ENCODE assay signal across 10 cellular contexts in genomic region chr11:26283852-26284421, GRCh38. TPM values are rescaled to one million over a fixed set of nuclear protein-coding genes. Genes with fewer than 3 reads are reported as not detected.
DNase-seq lines count a peak whose midpoint lies in the region; ATAC-seq and TF ChIP-seq lines count a peak whose summit lies in the region.
"Had no signal": no experiment of that assay in that cellular context is flagged by ENCODE, and none has a peak within 500 bp of the region (broad histone marks: within the 10 kb centered on the region; RNA-seq: fewer than 3 reads in every experiment).

No MANE protein-coding gene starts in this region.

- DNase-seq in mammary epithelial cell (no peak), naive B cell (no peak), NCI-H82 treated with DMSO at 0.1 percent for 48 hours (lab: John Stamatoyannopoulos, UW; ENCODE audit: unreplicated experiment) (no peak), uterus (no peak), NOMO-1 treated with dmso at 0.1 percent for 144 hours (lab: John Stamatoyannopoulos, UW; ENCODE audit: unreplicated experiment) (no peak), SW 1271 (lab: John Stamatoyannopoulos, UW) (no peak)

- H3K36me3 ChIP-seq in BLaER1: no peaks in the 10 kb centered on the region
- H3K36me3 ChIP-seq in HUES6 (ENCODE audit: control insufficient read depth, insufficient read depth, low read length): no peaks in the 10 kb centered on the region
- H3K36me3 ChIP-seq in mammary epithelial cell (ENCODE audit: insufficient read depth, low read length): no peaks in the 10 kb centered on the region
- H3K36me3 ChIP-seq in uterus: no peaks in the 10 kb centered on the region

- WGBS in mammary epithelial cell (ENCODE audit: low coverage, missing lambda C conversion rate): 92% methylated on average over 6 of the region's 7 CpGs

- no peak for ATAC-seq in naive B cell (ENCODE audit: low read depth in 2 of 2)
- ATAC-seq: esophagus mucosa had no signal

- no peaks in the 10 kb centered on the region for H3K9me3 Mint-ChIP-seq in naive B cell

- dilution Hi-C loops in mammary epithelial cell (cut with HindIII; ENCODE audit: low sequenced_read_pairs): no loop called here

- H3K4me2 ChIP-seq in BLaER1: peak overlapping the region; percentile 22
- H3K4me2 ChIP-seq in mammary epithelial cell (ENCODE audit: insufficient read depth, low read depth, low read length): peak overlapping the region; percentile 75

- intact Hi-C loops in mammary epithelial cell (cut with micrococcal nuclease) (no loop called here), uterus (cut with DNase I; ENCODE audit: low total_unique reads) (no loop called here)

- no peaks in the 10 kb centered on the region for H3K4me1 ChIP-seq in BLaER1
- H3K4me1 ChIP-seq in HUES6 (ENCODE audit: control insufficient read depth, insufficient read depth, low read length): peaks cover 5% of the 10 kb centered on the region; the same call in 1 of the 2 replicates
- no peaks in the 10 kb centered on the region for H3K4me1 ChIP-seq in mammary epithelial cell (ENCODE audit: insufficient read depth, low read length)
- no peaks in the 10 kb centered on the region for H3K4me1 ChIP-seq in uterus

- CTCF ChIA-PET in mammary epithelial cell (lab: Charles Lee; ENCODE audit: low non-redundant PET): no interaction called here

- peak overlapping the region; percentile 5 to 90 (median 75) for H3K4me3 Mint-ChIP-seq in naive B cell

- TF ChIP-seq POLR2A in uterus (IDR thresholded peaks at IDR 0.05): no peak

- H3K27ac ChIP-seq in BLaER1: no peak overlapping the region
- H3K27ac ChIP-seq in HUES6 (ENCODE audit: low read depth, low read length): no peak overlapping the region
- H3K27ac ChIP-seq in mammary epithelial cell (ENCODE audit: insufficient read depth, low read depth, low read length): no peak overlapping the region
- no peak overlapping the region for H3K27ac ChIP-seq in uterus
- H3K27ac ChIP-seq: skin epidermis had no signal

- H3K27me3 ChIP-seq in BLaER1 (no peaks in the 10 kb centered on the region), HUES6 (ENCODE audit: control insufficient read depth, insufficient read depth, low read length) (no peaks in the 10 kb centered on the region), mammary epithelial cell (ENCODE audit: insufficient read depth, low read length) (no peaks in the 10 kb centered on the region), uterus (no peaks in the 10 kb centered on the region)

- no peaks in the 10 kb centered on the region for H3K9me3 ChIP-seq in BLaER1
- H3K9me3 ChIP-seq in HUES6 (ENCODE audit: control insufficient read depth, insufficient read depth, low read depth, low read length): no peaks in the 10 kb centered on the region
- no peaks in the 10 kb centered on the region for H3K9me3 ChIP-seq in mammary epithelial cell (replicated peaks; ENCODE audit: insufficient read depth, low read length)
- no peaks in the 10 kb centered on the region for H3K9me3 ChIP-seq in uterus

- peak overlapping the region in 2 of 6 donors; percentile 10 to 19 for H3K27ac Mint-ChIP-seq in naive B cell

- no peaks in the 10 kb centered on the region for H4K20me1 ChIP-seq in BLaER1
- H4K20me1 ChIP-seq in mammary epithelial cell (ENCODE audit: insufficient read depth, low read length): no peaks in the 10 kb centered on the region

- BruUV-seq in mammary epithelial cell (replicated peaks; lab: Mats Ljungman, UMichigan): no TSS peak

- in situ Hi-C loops in mammary epithelial cell (cut with MboI; ENCODE audit: low sequenced_read_pairs in 2 of 2): loop anchor here in 1 of 2 donors (10.0 kb wide), 1 partner anchor 371 kb away; no protein-coding TSS in a partner anchor

- no peak overlapping the region for H3K4me3 ChIP-seq in BLaER1
- H3K4me3 ChIP-seq in HUES6 (ENCODE audit: low read depth, low read length): peak overlapping the region; percentile 56; the same call in 1 of the 2 replicates
- no peak overlapping the region for H3K4me3 ChIP-seq in mammary epithelial cell (replicated peaks in 1 of 3; ENCODE audit: insufficient read depth in 1 of 3, low read depth in 2 of 3, low read length in 3 of 3)
- H3K4me3 ChIP-seq in uterus: no peak overlapping the region

- H3K4me1 Mint-ChIP-seq in naive B cell: peaks cover 5 to 11% (median 10%) of the 10 kb centered on the region in 3 donors

- H3K27me3 Mint-ChIP-seq in naive B cell: peaks cover 5 to 26% (median 25%) of the 10 kb centered on the region in 3 donors

- H2AFZ ChIP-seq in mammary epithelial cell (ENCODE audit: low read depth, low read length): peak overlapping the region; percentile 58

- TF ChIP-seq CTCF in mammary epithelial cell (conservative IDR thresholded peaks at IDR 0.05 in 1 of 2, IDR thresholded peaks at IDR 0.05 in 1 of 2; ENCODE audit: extremely low read depth in 1 of 2, insufficient read depth in 1 of 2, low read depth in 1 of 2, low read length in 2 of 2) (no peak), uterus (IDR thresholded peaks at IDR 0.05) (no peak)

- no peaks in the 10 kb centered on the region for H3K36me3 Mint-ChIP-seq in naive B cell

- H3K79me2 ChIP-seq in mammary epithelial cell (ENCODE audit: insufficient read depth, low read length): no peaks in the 10 kb centered on the region

- H3K9ac ChIP-seq in BLaER1: no peak overlapping the region
- H3K9ac ChIP-seq in HUES6 (ENCODE audit: low read length): no peak overlapping the region
- H3K9ac ChIP-seq in mammary epithelial cell (ENCODE audit: insufficient read depth, low read length): no peak overlapping the region

RNA-seq across cellular contexts. Expression of gene ANO3, which starts 48.0 kb away (rescaled TPM):
- total RNA-seq in mammary epithelial cell (not detected), uterus (1 to 10 TPM in 2 of 4 donors, not detected in 2; 1.6 to 1.8 TPM)
- polyA plus RNA-seq in mammary epithelial cell (not detected), naive B cell (ENCODE audit: low read depth in 6 of 6) (not detected)
- not detected for polyA minus RNA-seq in mammary epithelial cell
- total RNA-seq: esophagus mucosa had no signal
